1 cellular context compared by ENCODE assay signal in genomic region chr13:45441633-45442032, GRCh38.
TF ChIP-seq lines count a peak whose summit lies in the region.

No MANE protein-coding gene starts in this region.

TF ChIP-seq in HepG2, 621 proteins besides CTCF, POLR2A, EP300 and RAD21 (continued from another document and continues in another):
- TF ChIP-seq ZBTB33 (CRISPR knock-in tag; IDR thresholded peaks at IDR 0.05) = 0 out of 2 replicates have a peak, but pooled peaks have one; percentile 23
- peak; percentile 45; the same call in 1 of the 2 replicates for TF ChIP-seq STAG1 (CRISPR knock-in tag; IDR thresholded peaks at IDR 0.05)
- TF ChIP-seq SAP130 (CRISPR knock-in tag; IDR thresholded peaks at IDR 0.05; ENCODE audit: low read depth) = peak; percentile 51
- TF ChIP-seq ZBTB7B (CRISPR knock-in tag; IDR thresholded peaks at IDR 0.05) = no peak
- 0 out of 2 replicates have a peak, but pooled peaks have one; percentile 29 for TF ChIP-seq ZNF331 (CRISPR knock-in tag; IDR thresholded peaks at IDR 0.05)
- no peak for TF ChIP-seq ZNF83 (CRISPR knock-in tag; IDR thresholded peaks at IDR 0.05; ENCODE audit: borderline replicate concordance)
- TF ChIP-seq, protein P1, sequence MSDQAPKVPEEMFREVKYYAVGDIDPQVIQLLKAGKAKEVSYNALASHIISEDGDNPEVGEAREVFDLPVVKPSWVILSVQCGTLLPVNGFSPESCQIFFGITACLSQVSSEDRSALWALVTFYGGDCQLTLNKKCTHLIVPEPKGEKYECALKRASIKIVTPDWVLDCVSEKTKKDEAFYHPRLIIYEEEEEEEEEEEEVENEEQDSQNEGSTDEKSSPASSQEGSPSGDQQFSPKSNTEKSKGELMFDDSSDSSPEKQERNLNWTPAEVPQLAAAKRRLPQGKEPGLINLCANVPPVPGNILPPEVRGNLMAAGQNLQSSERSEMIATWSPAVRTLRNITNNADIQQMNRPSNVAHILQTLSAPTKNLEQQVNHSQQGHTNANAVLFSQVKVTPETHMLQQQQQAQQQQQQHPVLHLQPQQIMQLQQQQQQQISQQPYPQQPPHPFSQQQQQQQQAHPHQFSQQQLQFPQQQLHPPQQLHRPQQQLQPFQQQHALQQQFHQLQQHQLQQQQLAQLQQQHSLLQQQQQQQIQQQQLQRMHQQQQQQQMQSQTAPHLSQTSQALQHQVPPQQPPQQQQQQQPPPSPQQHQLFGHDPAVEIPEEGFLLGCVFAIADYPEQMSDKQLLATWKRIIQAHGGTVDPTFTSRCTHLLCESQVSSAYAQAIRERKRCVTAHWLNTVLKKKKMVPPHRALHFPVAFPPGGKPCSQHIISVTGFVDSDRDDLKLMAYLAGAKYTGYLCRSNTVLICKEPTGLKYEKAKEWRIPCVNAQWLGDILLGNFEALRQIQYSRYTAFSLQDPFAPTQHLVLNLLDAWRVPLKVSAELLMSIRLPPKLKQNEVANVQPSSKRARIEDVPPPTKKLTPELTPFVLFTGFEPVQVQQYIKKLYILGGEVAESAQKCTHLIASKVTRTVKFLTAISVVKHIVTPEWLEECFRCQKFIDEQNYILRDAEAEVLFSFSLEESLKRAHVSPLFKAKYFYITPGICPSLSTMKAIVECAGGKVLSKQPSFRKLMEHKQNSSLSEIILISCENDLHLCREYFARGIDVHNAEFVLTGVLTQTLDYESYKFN (CRISPR knock-in tag; conservative IDR thresholded peaks at IDR 0.05) = no peak
- TF ChIP-seq NR2F6 (IDR thresholded peaks at IDR 0.05) = no peak
- 0 out of 2 replicates have a peak, but pooled peaks have one; percentile 18 for TF ChIP-seq NR2F6 (CRISPR knock-in tag; IDR thresholded peaks at IDR 0.05)
- 0 out of 2 replicates have a peak, but pooled peaks have one; percentile 39 for TF ChIP-seq CHD4 (IDR thresholded peaks at IDR 0.05; ENCODE audit: borderline replicate concordance, low read length)
- TF ChIP-seq, protein P2, sequence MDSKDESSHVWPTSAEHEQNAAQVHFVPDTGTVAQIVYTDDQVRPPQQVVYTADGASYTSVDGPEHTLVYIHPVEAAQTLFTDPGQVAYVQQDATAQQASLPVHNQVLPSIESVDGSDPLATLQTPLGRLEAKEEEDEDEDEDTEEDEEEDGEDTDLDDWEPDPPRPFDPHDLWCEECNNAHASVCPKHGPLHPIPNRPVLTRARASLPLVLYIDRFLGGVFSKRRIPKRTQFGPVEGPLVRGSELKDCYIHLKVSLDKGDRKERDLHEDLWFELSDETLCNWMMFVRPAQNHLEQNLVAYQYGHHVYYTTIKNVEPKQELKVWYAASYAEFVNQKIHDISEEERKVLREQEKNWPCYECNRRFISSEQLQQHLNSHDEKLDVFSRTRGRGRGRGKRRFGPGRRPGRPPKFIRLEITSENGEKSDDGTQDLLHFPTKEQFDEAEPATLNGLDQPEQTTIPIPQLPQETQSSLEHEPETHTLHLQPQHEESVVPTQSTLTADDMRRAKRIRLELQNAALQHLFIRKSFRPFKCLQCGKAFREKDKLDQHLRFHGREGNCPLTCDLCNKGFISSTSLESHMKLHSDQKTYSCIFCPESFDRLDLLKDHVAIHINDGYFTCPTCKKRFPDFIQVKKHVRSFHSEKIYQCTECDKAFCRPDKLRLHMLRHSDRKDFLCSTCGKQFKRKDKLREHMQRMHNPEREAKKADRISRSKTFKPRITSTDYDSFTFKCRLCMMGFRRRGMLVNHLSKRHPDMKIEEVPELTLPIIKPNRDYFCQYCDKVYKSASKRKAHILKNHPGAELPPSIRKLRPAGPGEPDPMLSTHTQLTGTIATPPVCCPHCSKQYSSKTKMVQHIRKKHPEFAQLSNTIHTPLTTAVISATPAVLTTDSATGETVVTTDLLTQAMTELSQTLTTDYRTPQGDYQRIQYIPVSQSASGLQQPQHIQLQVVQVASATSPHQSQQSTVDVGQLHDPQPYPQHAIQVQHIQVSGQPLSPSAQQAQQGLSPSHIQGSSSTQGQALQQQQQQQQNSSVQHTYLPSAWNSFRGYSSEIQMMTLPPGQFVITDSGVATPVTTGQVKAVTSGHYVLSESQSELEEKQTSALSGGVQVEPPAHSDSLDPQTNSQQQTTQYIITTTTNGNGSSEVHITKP (CRISPR knock-in tag; IDR thresholded peaks at IDR 0.05; ENCODE audit: low read depth) = 0 out of 2 replicates have a peak, but pooled peaks have one; percentile 45
- TF ChIP-seq, protein P3, sequence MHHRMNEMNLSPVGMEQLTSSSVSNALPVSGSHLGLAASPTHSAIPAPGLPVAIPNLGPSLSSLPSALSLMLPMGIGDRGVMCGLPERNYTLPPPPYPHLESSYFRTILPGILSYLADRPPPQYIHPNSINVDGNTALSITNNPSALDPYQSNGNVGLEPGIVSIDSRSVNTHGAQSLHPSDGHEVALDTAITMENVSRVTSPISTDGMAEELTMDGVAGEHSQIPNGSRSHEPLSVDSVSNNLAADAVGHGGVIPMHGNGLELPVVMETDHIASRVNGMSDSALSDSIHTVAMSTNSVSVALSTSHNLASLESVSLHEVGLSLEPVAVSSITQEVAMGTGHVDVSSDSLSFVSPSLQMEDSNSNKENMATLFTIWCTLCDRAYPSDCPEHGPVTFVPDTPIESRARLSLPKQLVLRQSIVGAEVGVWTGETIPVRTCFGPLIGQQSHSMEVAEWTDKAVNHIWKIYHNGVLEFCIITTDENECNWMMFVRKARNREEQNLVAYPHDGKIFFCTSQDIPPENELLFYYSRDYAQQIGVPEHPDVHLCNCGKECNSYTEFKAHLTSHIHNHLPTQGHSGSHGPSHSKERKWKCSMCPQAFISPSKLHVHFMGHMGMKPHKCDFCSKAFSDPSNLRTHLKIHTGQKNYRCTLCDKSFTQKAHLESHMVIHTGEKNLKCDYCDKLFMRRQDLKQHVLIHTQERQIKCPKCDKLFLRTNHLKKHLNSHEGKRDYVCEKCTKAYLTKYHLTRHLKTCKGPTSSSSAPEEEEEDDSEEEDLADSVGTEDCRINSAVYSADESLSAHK (CRISPR knock-in tag; IDR thresholded peaks at IDR 0.05; ENCODE audit: borderline replicate concordance) = no peak
- TF ChIP-seq FOSL2 (CRISPR knock-in tag; IDR thresholded peaks at IDR 0.05) = 0 out of 2 replicates have a peak, but pooled peaks have one; percentile 29
- no peak for TF ChIP-seq ZNF562 (CRISPR knock-in tag; IDR thresholded peaks at IDR 0.05; ENCODE audit: borderline replicate concordance)
- TF ChIP-seq ASH2L (IDR thresholded peaks at IDR 0.05; ENCODE audit: insufficient read length, low read depth, low read length) = peak; percentile 18
- peak; percentile 41; the same call in 1 of the 2 replicates for TF ChIP-seq POLR2G (IDR thresholded peaks at IDR 0.05; ENCODE audit: low read depth, low read length)
- no peak for TF ChIP-seq KDM1A (CRISPR knock-in tag; IDR thresholded peaks at IDR 0.05)
- TF ChIP-seq CBX1 (IDR thresholded peaks at IDR 0.05; ENCODE audit: low read depth) = no peak
- TF ChIP-seq RARA (CRISPR knock-in tag; IDR thresholded peaks at IDR 0.05) = peak; percentile 22; the same call in 1 of the 2 replicates
- TF ChIP-seq, protein P4, sequence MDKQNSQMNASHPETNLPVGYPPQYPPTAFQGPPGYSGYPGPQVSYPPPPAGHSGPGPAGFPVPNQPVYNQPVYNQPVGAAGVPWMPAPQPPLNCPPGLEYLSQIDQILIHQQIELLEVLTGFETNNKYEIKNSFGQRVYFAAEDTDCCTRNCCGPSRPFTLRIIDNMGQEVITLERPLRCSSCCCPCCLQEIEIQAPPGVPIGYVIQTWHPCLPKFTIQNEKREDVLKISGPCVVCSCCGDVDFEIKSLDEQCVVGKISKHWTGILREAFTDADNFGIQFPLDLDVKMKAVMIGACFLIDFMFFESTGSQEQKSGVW (CRISPR knock-in tag; IDR thresholded peaks at IDR 0.05; ENCODE audit: borderline replicate concordance) = no peak
- TF ChIP-seq ZNF891 (CRISPR knock-in tag; IDR thresholded peaks at IDR 0.05) = no peak
- TF ChIP-seq JARID2 (CRISPR knock-in tag; IDR thresholded peaks at IDR 0.05; ENCODE audit: insufficient replicate concordance) = peak; percentile 33
- TF ChIP-seq, protein P5, sequence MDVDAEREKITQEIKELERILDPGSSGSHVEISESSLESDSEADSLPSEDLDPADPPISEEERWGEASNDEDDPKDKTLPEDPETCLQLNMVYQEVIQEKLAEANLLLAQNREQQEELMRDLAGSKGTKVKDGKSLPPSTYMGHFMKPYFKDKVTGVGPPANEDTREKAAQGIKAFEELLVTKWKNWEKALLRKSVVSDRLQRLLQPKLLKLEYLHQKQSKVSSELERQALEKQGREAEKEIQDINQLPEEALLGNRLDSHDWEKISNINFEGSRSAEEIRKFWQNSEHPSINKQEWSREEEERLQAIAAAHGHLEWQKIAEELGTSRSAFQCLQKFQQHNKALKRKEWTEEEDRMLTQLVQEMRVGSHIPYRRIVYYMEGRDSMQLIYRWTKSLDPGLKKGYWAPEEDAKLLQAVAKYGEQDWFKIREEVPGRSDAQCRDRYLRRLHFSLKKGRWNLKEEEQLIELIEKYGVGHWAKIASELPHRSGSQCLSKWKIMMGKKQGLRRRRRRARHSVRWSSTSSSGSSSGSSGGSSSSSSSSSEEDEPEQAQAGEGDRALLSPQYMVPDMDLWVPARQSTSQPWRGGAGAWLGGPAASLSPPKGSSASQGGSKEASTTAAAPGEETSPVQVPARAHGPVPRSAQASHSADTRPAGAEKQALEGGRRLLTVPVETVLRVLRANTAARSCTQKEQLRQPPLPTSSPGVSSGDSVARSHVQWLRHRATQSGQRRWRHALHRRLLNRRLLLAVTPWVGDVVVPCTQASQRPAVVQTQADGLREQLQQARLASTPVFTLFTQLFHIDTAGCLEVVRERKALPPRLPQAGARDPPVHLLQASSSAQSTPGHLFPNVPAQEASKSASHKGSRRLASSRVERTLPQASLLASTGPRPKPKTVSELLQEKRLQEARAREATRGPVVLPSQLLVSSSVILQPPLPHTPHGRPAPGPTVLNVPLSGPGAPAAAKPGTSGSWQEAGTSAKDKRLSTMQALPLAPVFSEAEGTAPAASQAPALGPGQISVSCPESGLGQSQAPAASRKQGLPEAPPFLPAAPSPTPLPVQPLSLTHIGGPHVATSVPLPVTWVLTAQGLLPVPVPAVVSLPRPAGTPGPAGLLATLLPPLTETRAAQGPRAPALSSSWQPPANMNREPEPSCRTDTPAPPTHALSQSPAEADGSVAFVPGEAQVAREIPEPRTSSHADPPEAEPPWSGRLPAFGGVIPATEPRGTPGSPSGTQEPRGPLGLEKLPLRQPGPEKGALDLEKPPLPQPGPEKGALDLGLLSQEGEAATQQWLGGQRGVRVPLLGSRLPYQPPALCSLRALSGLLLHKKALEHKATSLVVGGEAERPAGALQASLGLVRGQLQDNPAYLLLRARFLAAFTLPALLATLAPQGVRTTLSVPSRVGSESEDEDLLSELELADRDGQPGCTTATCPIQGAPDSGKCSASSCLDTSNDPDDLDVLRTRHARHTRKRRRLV (CRISPR knock-in tag; IDR thresholded peaks at IDR 0.05) = no peak
- TF ChIP-seq CBX5 (CRISPR knock-in tag; IDR thresholded peaks at IDR 0.05; ENCODE audit: borderline replicate concordance) = no peak
- TF ChIP-seq ZZZ3 (CRISPR knock-in tag; IDR thresholded peaks at IDR 0.05; ENCODE audit: borderline replicate concordance) = no peak
- TF ChIP-seq ZBTB21 (CRISPR knock-in tag; IDR thresholded peaks at IDR 0.05) = no peak
- no peak for TF ChIP-seq RBAK (CRISPR knock-in tag; IDR thresholded peaks at IDR 0.05)
- peak; percentile 41; the same call in 1 of the 2 replicates for TF ChIP-seq MIXL1 (CRISPR knock-in tag; IDR thresholded peaks at IDR 0.05)
- TF ChIP-seq SOX5 (CRISPR knock-in tag; IDR thresholded peaks at IDR 0.05; ENCODE audit: borderline replicate concordance) = peak; percentile 21; the same call in 1 of the 2 replicates
- TF ChIP-seq FOXJ3 (CRISPR knock-in tag; IDR thresholded peaks at IDR 0.05; ENCODE audit: borderline replicate concordance) = no peak
- TF ChIP-seq ZNF180 (CRISPR knock-in tag; IDR thresholded peaks at IDR 0.05; ENCODE audit: borderline replicate concordance, low read depth) = no peak
- TF ChIP-seq SMC3 (IDR thresholded peaks at IDR 0.05; ENCODE audit: low read length) = peak; percentile 68
- TF ChIP-seq GATAD2A (CRISPR knock-in tag; IDR thresholded peaks at IDR 0.05) = peak; percentile 47
- TF ChIP-seq, protein P6, sequence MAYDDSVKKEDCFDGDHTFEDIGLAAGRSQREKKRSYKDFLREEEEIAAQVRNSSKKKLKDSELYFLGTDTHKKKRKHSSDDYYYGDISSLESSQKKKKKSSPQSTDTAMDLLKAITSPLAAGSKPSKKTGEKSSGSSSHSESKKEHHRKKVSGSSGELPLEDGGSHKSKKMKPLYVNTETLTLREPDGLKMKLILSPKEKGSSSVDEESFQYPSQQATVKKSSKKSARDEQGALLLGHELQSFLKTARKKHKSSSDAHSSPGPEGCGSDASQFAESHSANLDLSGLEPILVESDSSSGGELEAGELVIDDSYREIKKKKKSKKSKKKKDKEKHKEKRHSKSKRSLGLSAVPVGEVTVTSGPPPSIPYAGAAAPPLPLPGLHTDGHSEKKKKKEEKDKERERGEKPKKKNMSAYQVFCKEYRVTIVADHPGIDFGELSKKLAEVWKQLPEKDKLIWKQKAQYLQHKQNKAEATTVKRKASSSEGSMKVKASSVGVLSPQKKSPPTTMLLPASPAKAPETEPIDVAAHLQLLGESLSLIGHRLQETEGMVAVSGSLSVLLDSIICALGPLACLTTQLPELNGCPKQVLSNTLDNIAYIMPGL (CRISPR knock-in tag; IDR thresholded peaks at IDR 0.05; ENCODE audit: borderline replicate concordance in 1 of 2, low read depth in 1 of 2) = peak in 1 of 2 experiments; percentile 28; a peak in 1 of 4 replicates
- TF ChIP-seq ONECUT2 (CRISPR knock-in tag; IDR thresholded peaks at IDR 0.05) = no peak
- no peak for TF ChIP-seq SOX6 (IDR thresholded peaks at IDR 0.05)
- TF ChIP-seq SOX6 (CRISPR knock-in tag; IDR thresholded peaks at IDR 0.05) = no peak
- no peak for TF ChIP-seq ZNF567 (CRISPR knock-in tag; IDR thresholded peaks at IDR 0.05; ENCODE audit: borderline replicate concordance)
- TF ChIP-seq, protein P7, sequence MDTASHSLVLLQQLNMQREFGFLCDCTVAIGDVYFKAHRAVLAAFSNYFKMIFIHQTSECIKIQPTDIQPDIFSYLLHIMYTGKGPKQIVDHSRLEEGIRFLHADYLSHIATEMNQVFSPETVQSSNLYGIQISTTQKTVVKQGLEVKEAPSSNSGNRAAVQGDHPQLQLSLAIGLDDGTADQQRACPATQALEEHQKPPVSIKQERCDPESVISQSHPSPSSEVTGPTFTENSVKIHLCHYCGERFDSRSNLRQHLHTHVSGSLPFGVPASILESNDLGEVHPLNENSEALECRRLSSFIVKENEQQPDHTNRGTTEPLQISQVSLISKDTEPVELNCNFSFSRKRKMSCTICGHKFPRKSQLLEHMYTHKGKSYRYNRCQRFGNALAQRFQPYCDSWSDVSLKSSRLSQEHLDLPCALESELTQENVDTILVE (CRISPR knock-in tag; IDR thresholded peaks at IDR 0.05) = peak; percentile 25; the same call in 1 of the 2 replicates
- no peak for TF ChIP-seq AKAP8 (CRISPR knock-in tag; IDR thresholded peaks at IDR 0.05)
- TF ChIP-seq FOXA3 (CRISPR knock-in tag; IDR thresholded peaks at IDR 0.05) = 0 out of 2 replicates have a peak, but pooled peaks have one; percentile 27
